In the genomic region with DNA sequence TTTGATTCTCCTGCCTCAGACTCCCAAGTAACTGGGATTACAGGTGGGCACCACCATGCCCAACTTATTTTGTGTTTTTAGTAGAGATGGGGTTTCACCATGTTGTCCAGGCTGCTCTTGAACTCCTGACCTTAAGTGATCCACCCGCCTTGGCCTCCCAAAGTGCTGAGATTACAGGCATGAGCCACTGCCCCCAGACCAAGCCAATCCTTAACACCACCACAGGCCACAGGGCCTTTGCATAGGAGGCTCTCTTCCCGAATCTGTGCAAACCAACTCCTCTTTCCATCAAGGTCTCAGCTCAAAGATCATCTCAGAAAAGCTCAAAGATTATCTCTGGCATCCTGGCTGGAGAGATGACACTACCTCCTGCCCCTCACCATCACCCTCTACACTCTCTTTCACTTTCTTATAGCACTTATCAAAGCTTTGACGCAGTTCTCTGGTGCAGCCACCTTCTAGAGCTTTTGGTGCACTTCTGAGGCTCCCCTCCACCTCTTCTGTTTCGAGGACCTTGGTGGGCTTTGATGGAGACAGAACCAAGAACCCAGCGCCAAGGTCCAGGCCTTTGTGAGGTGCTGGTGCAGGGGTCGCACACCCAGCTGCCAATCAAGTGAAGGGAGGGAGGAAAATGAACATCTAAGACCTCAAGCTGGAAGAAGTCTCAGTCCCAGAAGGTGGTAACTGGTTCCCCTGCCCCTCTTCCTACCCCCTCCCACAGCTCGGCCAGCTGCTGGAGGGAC, we compare ENCODE assay signal across 23 cellular contexts. TPM values are rescaled to one million over a fixed set of nuclear protein-coding genes. Genes with fewer than 3 reads are reported as not detected.
A peak's percentile ranks its signal among the peaks of the same experiment; 100 is the strongest.
DNase-seq lines count a peak whose midpoint lies in the region; ATAC-seq and TF ChIP-seq lines count a peak whose summit lies in the region.
"Had no signal": no experiment of that assay in that cellular context is flagged by ENCODE, and none has a peak within 500 bp of the region (broad histone marks: within the 10 kb centered on the region; RNA-seq: fewer than 3 reads in every experiment).

No MANE protein-coding gene starts in this region.

- 73 to 77% methylated on average over 7 of the region's 7 CpGs for WGBS in ectodermal cell, 2 experiments

- peaks cover 4% of the 10 kb centered on the region for H3K36me3 Mint-ChIP-seq in nephron progenitor cell (ENCODE audit: low read depth)
- H3K36me3 Mint-ChIP-seq: CD4-positive, alpha-beta memory T cell; immature natural killer cell; stimulated activated naive B cell treated with anti-CD40 and anti-IgM and Interleukin-4, amounts not matched to agents 10 μg/mL and 1 μg/mL and 100 μg/mL, for 72 hours had no signal

- no peak for TF ChIP-seq CTCF in nephron progenitor cell (IDR thresholded peaks at IDR 0.05)

- peak overlapping the region in 9 of 10 experiments; percentile 22 to 62 (median 51); a peak in 12 of 20 replicates for H3K4me3 ChIP-seq in BLaER1 treated with 17β-estradiol and CSF1 and Interleukin-3, amounts not matched to agents 10 nM and 100 nM
- H3K4me3 ChIP-seq in HUES48 (ENCODE audit: low read depth, low read length) (peak overlapping the region; percentile 56), ectodermal cell (ENCODE audit: insufficient read depth, low read depth, low read length) (no peak overlapping the region)
- H3K4me3 ChIP-seq: mucosa of descending colon had no signal

- H3K9me3 Mint-ChIP-seq in nephron progenitor cell, result peaks cover 8% of the 10 kb centered on the region
- H3K9me3 Mint-ChIP-seq: CD4-positive, alpha-beta memory T cell; immature natural killer cell; stimulated activated naive B cell treated with anti-CD40 and anti-IgM and Interleukin-4, amounts not matched to agents 10 μg/mL and 1 μg/mL and 100 μg/mL, for 72 hours had no signal

- peaks cover 27% of the 10 kb centered on the region for H3K27me3 Mint-ChIP-seq in nephron progenitor cell (ENCODE audit: low read depth, poor library complexity)

- intact Hi-C loops in Right ventricle myocardium superior (cut with DNase I), result no loop called here

- H3K9me3 ChIP-seq in BLaER1 treated with 17β-estradiol and CSF1 and Interleukin-3, amounts not matched to agents 10 nM and 100 nM (replicated peaks in 1 of 11), result peaks cover 0 to 11% (median 4%) of the 10 kb centered on the region in 11 experiments; a peak in 7 of 22 replicates
- no peaks in the 10 kb centered on the region for H3K9me3 ChIP-seq in HUES48 (ENCODE audit: control insufficient read depth, insufficient read depth, low read length)
- no peaks in the 10 kb centered on the region for H3K9me3 ChIP-seq in ectodermal cell (ENCODE audit: control insufficient read depth, low read length)
- H3K9me3 ChIP-seq: mucosa of descending colon, neutrophil, SK-N-SH had no signal

- ATAC-seq in Right ventricle myocardium superior (ENCODE audit: poor library complexity), result no peak
- no peak for ATAC-seq in HG03045 (IDR thresholded peaks at IDR 0.05; ENCODE audit: unreplicated experiment)
- no peak for ATAC-seq in GM18870 (IDR thresholded peaks at IDR 0.05; ENCODE audit: unreplicated experiment)
- ATAC-seq: HCT116, left lobe of liver, mucosa of descending colon had no signal

- H3K27me3 ChIP-seq in BLaER1 treated with 17β-estradiol and CSF1 and Interleukin-3, amounts not matched to agents 10 nM and 100 nM, result peaks cover 0 to 6% (median 0%) of the 10 kb centered on the region in 11 experiments; a peak in 1 of 22 replicates
- peaks cover 27% of the 10 kb centered on the region for H3K27me3 ChIP-seq in HUES48 (ENCODE audit: control insufficient read depth, insufficient read depth, low read length)
- no peaks in the 10 kb centered on the region for H3K27me3 ChIP-seq in ectodermal cell (ENCODE audit: control insufficient read depth, insufficient read depth, low read length, poor library complexity, severe bottlenecking)

- peak overlapping the region; percentile 47 for H3K4me3 Mint-ChIP-seq in nephron progenitor cell
- H3K4me3 Mint-ChIP-seq: CD4-positive, alpha-beta memory T cell; immature natural killer cell had no signal

- H3K27ac Mint-ChIP-seq in nephron progenitor cell, result peak overlapping the region; percentile 37
- H3K27ac Mint-ChIP-seq: CD4-positive, alpha-beta memory T cell; immature natural killer cell; stimulated activated naive B cell treated with anti-CD40 and anti-IgM and Interleukin-4, amounts not matched to agents 10 μg/mL and 1 μg/mL and 100 μg/mL, for 72 hours had no signal

- H3K27ac ChIP-seq in BLaER1 treated with 17β-estradiol and CSF1 and Interleukin-3, amounts not matched to agents 10 nM and 100 nM, result peak overlapping the region in 9 of 11 experiments; percentile 60 to 89 (median 81); a peak in 18 of 22 replicates
- H3K27ac ChIP-seq in HUES48 (ENCODE audit: low read depth, low read length), result no peak overlapping the region
- H3K27ac ChIP-seq in ectodermal cell (ENCODE audit: insufficient read depth, low read depth, low read length, poor library complexity, severe bottlenecking), result peak overlapping the region; percentile 93
- H3K27ac ChIP-seq: neutrophil had no signal

- H3K4me2 ChIP-seq in BLaER1 treated with 17β-estradiol and CSF1 and Interleukin-3, amounts not matched to agents 10 nM and 100 nM, result peak overlapping the region; percentile 85 to 97 (median 92)
- H3K4me2 ChIP-seq: SK-N-SH had no signal

- H3K36me3 ChIP-seq in BLaER1 treated with 17β-estradiol and CSF1 and Interleukin-3, amounts not matched to agents 10 nM and 100 nM, result no peaks in the 10 kb centered on the region
- no peaks in the 10 kb centered on the region for H3K36me3 ChIP-seq in HUES48 (ENCODE audit: control insufficient read depth, insufficient read depth, low read length)
- H3K36me3 ChIP-seq in ectodermal cell (ENCODE audit: control insufficient read depth, insufficient read depth, low read length), result no peaks in the 10 kb centered on the region
- H3K36me3 ChIP-seq: neutrophil had no signal

- peaks cover 24 to 92% (median 73%) of the 10 kb centered on the region in 10 experiments for H3K4me1 ChIP-seq in BLaER1 treated with 17β-estradiol and CSF1 and Interleukin-3, amounts not matched to agents 10 nM and 100 nM
- peaks cover 8% of the 10 kb centered on the region for H3K4me1 ChIP-seq in HUES48 (ENCODE audit: control insufficient read depth, insufficient read depth, low read length)
- peaks cover 49% of the 10 kb centered on the region for H3K4me1 ChIP-seq in ectodermal cell (ENCODE audit: control insufficient read depth, insufficient read depth, low read length)

- no peak for DNase-seq in nephron progenitor cell
- no peak for DNase-seq in NCI-H1417 (lab: John Stamatoyannopoulos, UW)
- DNase-seq in Right ventricle myocardium superior, result no peak
- DNase-seq: CD4-positive, alpha-beta memory T cell; DMS 273 treated with DMSO at 0.1 percent for 48 hours; immature natural killer cell; mucosa of descending colon; NCI-H1048; NCI-H187 treated with DMSO at 0.1 percent for 48 hours; NCI-H446; NK-92 treated with Interleukin-12 subunit alpha and Interleukin-12 subunit beta, amount 100 ng/mL, for 24 hours; stimulated activated CD4-positive, alpha-beta T cell treated with anti-CD3 and anti-CD28 coated beads, Interleukin-2, amount 100 ng/mL, for 48 hours; stimulated activated naive B cell treated with anti-CD40 and anti-IgM and Interleukin-4, amounts not matched to agents 10 μg/mL and 1 μg/mL and 100 μg/mL, for 72 hours had no signal

- peaks cover 73% of the 10 kb centered on the region for H3K4me1 Mint-ChIP-seq in nephron progenitor cell
- H3K4me1 Mint-ChIP-seq: CD4-positive, alpha-beta memory T cell had no signal

- peak overlapping the region in 10 of 11 experiments; percentile 56 to 81 (median 72); a peak in 17 of 22 replicates for H3K9ac ChIP-seq in BLaER1 treated with 17β-estradiol and CSF1 and Interleukin-3, amounts not matched to agents 10 nM and 100 nM
- H3K9ac ChIP-seq in HUES48 (ENCODE audit: low read depth, low read length), result no peak overlapping the region
- H3K9ac ChIP-seq: SK-N-SH had no signal

- no peaks in the 10 kb centered on the region for H4K20me1 ChIP-seq in BLaER1 treated with 17β-estradiol and CSF1 and Interleukin-3, amounts not matched to agents 10 nM and 100 nM

RNA-seq across cellular contexts. Expression of gene PHB1, which starts 23.2 kb away (rescaled TPM):
- polyA plus RNA-seq in ectodermal cell (2013, experiment 1 of 4), result 199 TPM
- 190 TPM for polyA plus RNA-seq in ectodermal cell (2013, experiment 2 of 4)
- polyA plus RNA-seq in ectodermal cell (2013, experiment 3 of 4), result 111 TPM
- 127 TPM for polyA plus RNA-seq in ectodermal cell (2013, experiment 4 of 4)
- 236 TPM for total RNA-seq in Right ventricle myocardium superior

RNA-seq across cellular contexts. Expression of gene NGFR, which starts 57.2 kb away (rescaled TPM):
- 33.1 TPM for polyA plus RNA-seq in ectodermal cell (2013, experiment 1 of 4)
- 38.7 TPM for polyA plus RNA-seq in ectodermal cell (2013, experiment 2 of 4)
- polyA plus RNA-seq in ectodermal cell (2013, experiment 3 of 4), result 33.9 TPM
- polyA plus RNA-seq in ectodermal cell (2013, experiment 4 of 4), result 37.2 TPM
- total RNA-seq in Right ventricle myocardium superior, result 8.0 TPM
- total RNA-seq: endothelial cell of umbilical vein had no signal
- polyA plus RNA-seq: CD4-positive, alpha-beta memory T cell; endothelial cell of umbilical vein had no signal
